Comparison of ENCODE assay signal across 8 cellular contexts in the genomic region with DNA sequence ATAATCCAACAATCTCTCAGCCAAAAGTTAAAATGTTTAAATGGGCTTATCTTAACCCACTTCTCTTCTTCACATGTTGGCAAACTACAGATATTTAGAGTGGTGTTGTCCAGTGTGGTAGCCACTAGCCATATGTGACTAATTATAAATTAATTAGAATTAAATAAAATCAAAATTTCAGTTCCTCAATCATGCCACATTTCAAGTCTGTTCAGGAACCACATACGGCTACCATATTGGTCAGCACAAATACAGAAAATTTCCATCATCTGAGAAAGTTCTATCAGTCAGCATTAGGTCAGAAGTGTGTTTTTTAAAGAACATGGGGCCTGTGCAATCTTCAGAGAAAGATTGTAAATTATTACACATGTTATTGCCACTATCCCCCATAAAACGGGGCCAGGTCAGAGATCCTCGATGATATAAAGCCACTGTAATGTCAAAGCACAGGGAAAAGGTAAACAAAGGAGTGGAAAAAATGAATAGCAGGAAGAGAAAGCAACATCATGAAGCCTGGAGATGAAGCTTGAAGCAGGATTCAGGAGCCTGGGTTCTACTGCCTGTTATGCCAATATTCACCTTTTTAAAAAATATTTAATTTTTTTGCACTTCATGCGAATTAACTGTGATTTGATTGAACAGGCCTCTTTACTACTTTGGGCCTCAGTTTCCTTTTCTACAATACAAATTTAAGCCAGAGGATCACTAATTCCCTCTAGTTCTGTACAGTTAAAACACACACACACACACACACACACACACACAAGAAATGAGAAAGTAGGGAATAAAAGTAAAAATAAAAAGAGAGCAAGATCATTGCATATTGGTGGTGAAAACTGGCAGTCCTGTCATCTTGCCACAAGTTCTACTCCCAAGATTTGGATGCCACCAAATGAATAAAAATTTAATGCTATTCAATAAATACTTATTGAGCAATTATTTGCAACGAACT. TPM values are rescaled to one million over a fixed set of nuclear protein-coding genes. Genes with fewer than 3 reads are reported as not detected.
DNase-seq lines count a peak whose midpoint lies in the region; ATAC-seq and TF ChIP-seq lines count a peak whose summit lies in the region.

No MANE protein-coding gene starts in this region.

- H3K27ac ChIP-seq in lower lobe of right lung (no peak overlapping the region), thyroid gland (peak overlapping the region in 1 of 3 donors; percentile 88)

- DNase-seq in AG04449 (ENCODE audit: low read depth, low spot score) (no peak), HEK293T (ENCODE audit: extremely low spot score) (peak; percentile 19), adipocyte (ENCODE audit: low read depth) (peak; percentile 47), lower lobe of right lung (no peak), mucosa of gallbladder (ENCODE audit: low spot score) (no peak), thyroid gland (no peak), DMS 273 (lab: John Stamatoyannopoulos, UW; ENCODE audit: unreplicated experiment) (no peak)
- DNase-seq in effector CD8-positive, alpha-beta T cell (lab: John Stamatoyannopoulos, UW), result no peak

- H3K36me3 ChIP-seq in adipocyte (ENCODE audit: control insufficient read depth, insufficient read depth, low read length, severe bottlenecking) (no peaks in the 10 kb centered on the region), lower lobe of right lung (no peaks in the 10 kb centered on the region), thyroid gland (no peaks in the 10 kb centered on the region)

- peak overlapping the region; percentile 94 for H3K9ac ChIP-seq in adipocyte (ENCODE audit: low read length)

- ATAC-seq in lower lobe of right lung, result no peak

- no peak for TF ChIP-seq POLR2A in thyroid gland (IDR thresholded peaks at IDR 0.05)

- CTCF ChIA-PET in AG04449 (lab: Yijun Ruan, JAX), result no interaction called here
- CTCF ChIA-PET in HEK293T (lab: Yijun Ruan, JAX), result no interaction called here

- no peaks in the 10 kb centered on the region for H3K27me3 ChIP-seq in adipocyte (replicated peaks; ENCODE audit: control insufficient read depth, insufficient read depth, low read length)
- no peaks in the 10 kb centered on the region for H3K27me3 ChIP-seq in lower lobe of right lung (ENCODE audit: low read depth)
- no peaks in the 10 kb centered on the region for H3K27me3 ChIP-seq in thyroid gland

- TF ChIP-seq CTCF in AG04449 (IDR thresholded peaks at IDR 0.05; ENCODE audit: insufficient read depth, low read length, missing control alignments), result no peak
- TF ChIP-seq CTCF in lower lobe of right lung (IDR thresholded peaks at IDR 0.05), result no peak
- no peak for TF ChIP-seq CTCF in thyroid gland (IDR thresholded peaks at IDR 0.05)

- H3K4me1 ChIP-seq in adipocyte (ENCODE audit: control insufficient read depth, insufficient read depth, low read length) (peaks cover 28% of the 10 kb centered on the region), lower lobe of right lung (peaks cover 33% of the 10 kb centered on the region), thyroid gland (peaks cover 12 to 25% of the 10 kb centered on the region in 2 donors)

- WGBS in thyroid gland, 2 donors, result 57 to 62% methylated on average over 5 of the region's 5 CpGs

- POLR2A ChIA-PET in AG04449 (lab: Yijun Ruan, JAX), result interaction anchor here (0.7 kb wide), 1 partner anchor 94 kb away, joined by 3 read pairs; a partner anchor contains a TSS
- POLR2A ChIA-PET in HEK293T (lab: Yijun Ruan, JAX), result no interaction called here

- H3K4me3 ChIP-seq in AG04449 (ENCODE audit: low read depth, low read length) (peak overlapping the region; percentile 89), adipocyte (ENCODE audit: low read length) (peak overlapping the region; percentile 91), lower lobe of right lung (peak overlapping the region; percentile 91), thyroid gland (replicated peaks in 1 of 3) (no peak overlapping the region)

- H3K9me3 ChIP-seq in adipocyte (ENCODE audit: control insufficient read depth, low read length) (no peaks in the 10 kb centered on the region), lower lobe of right lung (no peaks in the 10 kb centered on the region), thyroid gland (no peaks in the 10 kb centered on the region)

- intact Hi-C loops in lower lobe of right lung (cut with DNase I) (no loop called here), thyroid gland (cut with DNase I) (no loop called here)

TF ChIP-seq in HEK293T, 16 proteins besides CTCF, POLR2A, EP300 and RAD21:
- TF ChIP-seq, protein P1, sequence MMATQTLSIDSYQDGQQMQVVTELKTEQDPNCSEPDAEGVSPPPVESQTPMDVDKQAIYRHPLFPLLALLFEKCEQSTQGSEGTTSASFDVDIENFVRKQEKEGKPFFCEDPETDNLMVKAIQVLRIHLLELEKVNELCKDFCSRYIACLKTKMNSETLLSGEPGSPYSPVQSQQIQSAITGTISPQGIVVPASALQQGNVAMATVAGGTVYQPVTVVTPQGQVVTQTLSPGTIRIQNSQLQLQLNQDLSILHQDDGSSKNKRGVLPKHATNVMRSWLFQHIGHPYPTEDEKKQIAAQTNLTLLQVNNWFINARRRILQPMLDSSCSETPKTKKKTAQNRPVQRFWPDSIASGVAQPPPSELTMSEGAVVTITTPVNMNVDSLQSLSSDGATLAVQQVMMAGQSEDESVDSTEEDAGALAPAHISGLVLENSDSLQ (IDR thresholded peaks at IDR 0.05), result peak; percentile 91
- TF ChIP-seq ZNF384 (IDR thresholded peaks at IDR 0.05), result no peak
- peak; percentile 85; the same call in 1 of the 2 replicates for TF ChIP-seq CTBP1 (IDR thresholded peaks at IDR 0.05; ENCODE audit: borderline replicate concordance)
- no peak for TF ChIP-seq ELF4 (IDR thresholded peaks at IDR 0.05)
- no peak for TF ChIP-seq NFRKB (IDR thresholded peaks at IDR 0.05)
- TF ChIP-seq FOXK2 (IDR thresholded peaks at IDR 0.05), result peak; percentile 67; the same call in 1 of the 2 replicates
- no peak for TF ChIP-seq ARNT (IDR thresholded peaks at IDR 0.05)
- no peak for TF ChIP-seq SUZ12 (IDR thresholded peaks at IDR 0.05)

RNA-seq across cellular contexts. Expression of a gene that starts 2.3 kb away (rescaled TPM):
- total RNA-seq in lower lobe of right lung, result 21.0 TPM
- 20.5 TPM for total RNA-seq in mucosa of gallbladder
- total RNA-seq in thyroid gland, result 10 to 100 TPM; 23.7 to 31.5 (median 26.8) TPM

RNA-seq across cellular contexts. Expression of a gene that starts 50.6 kb away (rescaled TPM):
- 18.3 TPM for total RNA-seq in lower lobe of right lung
- total RNA-seq in mucosa of gallbladder, result 27.1 TPM
- 10 to 100 TPM; 14.4 to 25.4 (median 20.9) TPM for total RNA-seq in thyroid gland

Comparison
In these comparisons a context has a peak if more than half of its experiments do, and no peak if none do; other contexts are left out.
1. DNase-seq: peak in HEK293T (single experiment) and adipocyte (single experiment); none in AG04449 (single experiment), lower lobe of right lung (single experiment), mucosa of gallbladder (single experiment), effector CD8-positive, alpha-beta T cell (single experiment), thyroid gland (0 of 2) and DMS 273 (single experiment).
2. H3K4me3 ChIP-seq: peak in AG04449 (single experiment), adipocyte (single experiment) and lower lobe of right lung (single experiment); none in thyroid gland (0 of 3).